1 cellular context compared by ENCODE assay signal in the genomic region with DNA sequence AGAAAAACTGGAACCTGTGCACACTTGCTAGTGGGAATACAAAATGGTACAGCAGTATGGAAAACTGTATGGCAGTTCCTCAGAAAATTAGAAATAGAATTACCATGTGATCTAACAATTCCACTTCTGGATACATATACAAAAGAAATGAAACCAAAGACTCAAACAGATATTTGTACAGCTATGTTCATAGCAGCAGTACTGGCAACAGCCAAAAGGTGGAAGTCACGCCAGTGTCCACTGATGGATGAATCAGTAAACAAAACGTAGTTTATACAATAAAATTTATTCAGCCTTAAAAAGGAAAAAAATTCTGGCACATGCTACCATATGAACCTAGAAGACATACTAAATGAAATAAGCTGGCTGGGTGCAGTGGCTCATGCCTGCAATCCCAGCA.
TF ChIP-seq lines count a peak whose summit lies in the region.

No MANE protein-coding gene starts in this region.

TF ChIP-seq in GM12878, 131 proteins besides CTCF, POLR2A, EP300 and RAD21:
- TF ChIP-seq SKIL (IDR thresholded peaks at IDR 0.05; ENCODE audit: low read depth, poor library complexity, severe bottlenecking) (no peak), SRF (IDR thresholded peaks at IDR 0.05; ENCODE audit: low read depth in 2 of 2, low read length in 2 of 2) (no peak), BCL11A (IDR thresholded peaks at IDR 0.05; ENCODE audit: low read depth, low read length) (no peak), RFX5 (IDR thresholded peaks at IDR 0.05; ENCODE audit: low read depth, low read length) (no peak), STAT3 (IDR thresholded peaks at IDR 0.05; ENCODE audit: low read depth, low read length) (no peak), MYB (IDR thresholded peaks at IDR 0.05; ENCODE audit: borderline replicate concordance, low read depth, low read length) (no peak), CBFB (IDR thresholded peaks at IDR 0.05; ENCODE audit: low read depth) (no peak), IRF4 (IDR thresholded peaks at IDR 0.05; ENCODE audit: low read depth, low read length) (no peak), EZH2 (IDR thresholded peaks at IDR 0.05; ENCODE audit: borderline replicate concordance, control insufficient read depth, low read depth, low read length) (no peak)
- TF ChIP-seq, protein P1, sequence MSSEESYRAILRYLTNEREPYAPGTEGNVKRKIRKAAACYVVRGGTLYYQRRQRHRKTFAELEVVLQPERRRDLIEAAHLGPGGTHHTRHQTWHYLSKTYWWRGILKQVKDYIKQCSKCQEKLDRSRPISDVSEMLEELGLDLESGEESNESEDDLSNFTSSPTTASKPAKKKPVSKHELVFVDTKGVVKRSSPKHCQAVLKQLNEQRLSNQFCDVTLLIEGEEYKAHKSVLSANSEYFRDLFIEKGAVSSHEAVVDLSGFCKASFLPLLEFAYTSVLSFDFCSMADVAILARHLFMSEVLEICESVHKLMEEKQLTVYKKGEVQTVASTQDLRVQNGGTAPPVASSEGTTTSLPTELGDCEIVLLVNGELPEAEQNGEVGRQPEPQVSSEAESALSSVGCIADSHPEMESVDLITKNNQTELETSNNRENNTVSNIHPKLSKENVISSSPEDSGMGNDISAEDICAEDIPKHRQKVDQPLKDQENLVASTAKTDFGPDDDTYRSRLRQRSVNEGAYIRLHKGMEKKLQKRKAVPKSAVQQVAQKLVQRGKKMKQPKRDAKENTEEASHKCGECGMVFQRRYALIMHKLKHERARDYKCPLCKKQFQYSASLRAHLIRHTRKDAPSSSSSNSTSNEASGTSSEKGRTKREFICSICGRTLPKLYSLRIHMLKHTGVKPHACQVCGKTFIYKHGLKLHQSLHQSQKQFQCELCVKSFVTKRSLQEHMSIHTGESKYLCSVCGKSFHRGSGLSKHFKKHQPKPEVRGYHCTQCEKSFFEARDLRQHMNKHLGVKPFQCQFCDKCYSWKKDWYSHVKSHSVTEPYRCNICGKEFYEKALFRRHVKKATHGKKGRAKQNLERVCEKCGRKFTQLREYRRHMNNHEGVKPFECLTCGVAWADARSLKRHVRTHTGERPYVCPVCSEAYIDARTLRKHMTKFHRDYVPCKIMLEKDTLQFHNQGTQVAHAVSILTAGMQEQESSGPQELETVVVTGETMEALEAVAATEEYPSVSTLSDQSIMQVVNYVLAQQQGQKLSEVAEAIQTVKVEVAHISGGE (CRISPR knock-in tag; IDR thresholded peaks at IDR 0.05): no peak
TF ChIP-seq in GM12878: peak in this region for 0.
